ENCODE assay signal across 23 cellular contexts in genomic region chr16:88913870-88914269, GRCh38. TPM values are rescaled to one million over a fixed set of nuclear protein-coding genes. Genes with fewer than 3 reads are reported as not detected.
"Had no signal": no experiment of that assay in that cellular context is flagged by ENCODE, and none has a peak within 500 bp of the region (broad histone marks: within the 10 kb centered on the region; RNA-seq: fewer than 3 reads in every experiment).

No MANE protein-coding gene starts in this region.

- H3K4me3 ChIP-seq: MG63 had no signal

- ATAC-seq: Panc1, PC-3 had no signal

- H3K4me2 ChIP-seq: SK-N-SH had no signal

- H3K9me3 ChIP-seq: MG63, SK-N-SH had no signal

- H3K27me3 ChIP-seq: MG63 had no signal

- H3K36me3 ChIP-seq: MG63 had no signal

- DNase-seq: Karpas-422, KG1, MG63, NCI-H1092, NCI-H1105 treated with DMSO at 0.1 percent for 48 hours, NCI-H1417 treated with DMSO at 0.1 percent for 48 hours, NCI-H146, NCI-H1694 treated with DMSO at 0.1 percent for 48 hours, NCI-H2029, NCI-H2081 treated with DMSO at 0.1 percent for 48 hours, NCI-H2171, NCI-H226, NCI-H446, NCI-H510A, NCI-H524 treated with DMSO at 0.1 percent for 48 hours, NCI-H774, PC-3, SHP77, SK-N-SH, SW 1271 had no signal

- H3K9ac ChIP-seq: SK-N-SH had no signal

RNA-seq across cellular contexts. Expression of gene PABPN1L, which starts 47.4 kb away (rescaled TPM):
- total RNA-seq: HT-29, PC-3, SK-MEL-5 had no signal
